In the genomic region with DNA sequence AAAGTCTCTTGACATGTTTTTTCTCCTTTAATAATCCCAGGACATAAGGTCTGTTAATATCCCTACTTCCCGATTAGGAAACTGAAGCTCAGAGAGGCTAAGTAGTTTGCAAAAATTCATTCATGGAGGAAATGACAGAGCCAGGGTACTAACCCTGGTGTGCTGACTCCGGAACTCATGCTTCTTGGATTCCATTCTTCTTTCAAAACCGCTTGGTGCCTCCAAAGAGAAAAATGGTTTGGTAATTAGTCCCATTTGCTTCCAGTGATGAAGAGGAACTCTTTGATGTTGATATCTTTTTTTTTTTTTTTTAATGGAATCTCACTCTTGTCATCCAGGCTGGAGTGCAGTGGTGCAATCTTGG, we compare ENCODE assay signal across 15 cellular contexts.
DNase-seq lines count a peak whose midpoint lies in the region; ATAC-seq and TF ChIP-seq lines count a peak whose summit lies in the region.
"Had no signal": no experiment of that assay in that cellular context is flagged by ENCODE, and none has a peak within 500 bp of the region (broad histone marks: within the 10 kb centered on the region; RNA-seq: fewer than 3 reads in every experiment).

No MANE protein-coding gene starts in this region.

- no peak for DNase-seq in HCT116 (ENCODE audit: low read depth, low spot score)
- DNase-seq in gastrocnemius medialis: no peak
- DNase-seq in dermis blood vessel endothelial cell: no peak
- no peak for DNase-seq in NCI-H2029 treated with DMSO at 0.1 percent for 48 hours (lab: John Stamatoyannopoulos, UW)
- DNase-seq in NK-92 (lab: John Stamatoyannopoulos, UW; ENCODE audit: unreplicated experiment): no peak
- DNase-seq in NCI-H2107 (lab: John Stamatoyannopoulos, UW): no peak
- DNase-seq: AML-193; Kasumi-1; NCI-H2029; NCI-H524 treated with DMSO at 0.1 percent for 48 hours; NK-92 treated with Interleukin-12 subunit alpha and Interleukin-12 subunit beta, amount 100 ng/mL, for 24 hours had no signal

- H3K4me3 ChIP-seq in HCT116 (replicated peaks in 1 of 2; ENCODE audit: low read depth in 1 of 2, low read length in 2 of 2) (no peak overlapping the region), muscle layer of colon (ENCODE audit: low read depth in 1 of 2, low read length in 2 of 2) (no peak overlapping the region), gastrocnemius medialis (no peak overlapping the region)
- H3K4me3 ChIP-seq: A549, HAP-1 had no signal

- H3K4me1 ChIP-seq in HCT116 (ENCODE audit: control insufficient read depth in 1 of 2, insufficient read depth in 2 of 2, low read length in 2 of 2): peaks cover 86 to 87% of the 10 kb centered on the region in 2 experiments
- peaks cover 15% of the 10 kb centered on the region for H3K4me1 ChIP-seq in muscle layer of colon (ENCODE audit: insufficient read depth, low read length)
- H3K4me1 ChIP-seq in gastrocnemius medialis: peaks cover 16 to 41% of the 10 kb centered on the region in 2 donors
- H3K4me1 ChIP-seq: HAP-1 had no signal

- in situ Hi-C loops in gastrocnemius medialis (cut with MboI; ENCODE audit: low sequenced_read_pairs in 4 of 4): no loop called here

- H3K9me3 ChIP-seq in HCT116 (ENCODE audit: control insufficient read depth in 1 of 2, insufficient read depth in 1 of 2, low read depth in 1 of 2, low read length in 2 of 2) (no peaks in the 10 kb centered on the region), muscle layer of colon (ENCODE audit: low read length) (no peaks in the 10 kb centered on the region), gastrocnemius medialis (no peaks in the 10 kb centered on the region)
- H3K9me3 ChIP-seq: A549, HAP-1 had no signal

- RAD21 ChIA-PET in HCT116 (lab: Charles Lee; ENCODE audit: low non-redundant PET in 1 of 2, low total read pairs in 2 of 2, uncharacterized antibody in 2 of 2, unreplicated experiment in 2 of 2): no interaction called here

- BruUV-seq in HCT116 (replicated peaks; lab: Mats Ljungman, UMichigan): no TSS peak

- H2AFZ ChIP-seq in HCT116 (ENCODE audit: low read depth, low read length, poor library complexity, severe bottlenecking): no peak overlapping the region

- TF ChIP-seq CTCF in HCT116 (IDR thresholded peaks at IDR 0.05 in 2 of 3, conservative IDR thresholded peaks at IDR 0.05 in 1 of 3; ENCODE audit: borderline replicate concordance in 1 of 3, insufficient read depth in 1 of 3, low read depth in 2 of 3, low read length in 2 of 3) (no peak), gastrocnemius medialis (IDR thresholded peaks at IDR 0.05 in 4 of 5, conservative IDR thresholded peaks at IDR 0.05 in 1 of 5) (no peak)

- H3K9ac ChIP-seq in HCT116 (ENCODE audit: low read length) (no peak overlapping the region), muscle layer of colon (ENCODE audit: low read length) (no peak overlapping the region)

- H3K27ac ChIP-seq in HCT116 (ENCODE audit: low read depth, low read length) (peak overlapping the region; percentile 94), muscle layer of colon (ENCODE audit: low read depth, low read length) (peak overlapping the region; percentile 53), gastrocnemius medialis (peak overlapping the region in 3 of 4 donors; percentile 27 to 89 (median 48))

- ATAC-seq in HCT116: no peak
- peak; percentile 5; the same call in 1 of the 3 replicates for ATAC-seq in SK-N-SH treated with all-trans-retinoic acid at 6 μM for 48 hours
- no peak for ATAC-seq in gastrocnemius medialis
- ATAC-seq: A549 had no signal

- CTCF ChIA-PET in HCT116 (lab: Charles Lee): no interaction called here

- no peaks in the 10 kb centered on the region for H3K36me3 ChIP-seq in HCT116 (ENCODE audit: control insufficient read depth in 1 of 2, insufficient read depth in 2 of 2, low read length in 2 of 2)
- H3K36me3 ChIP-seq in muscle layer of colon (ENCODE audit: insufficient read depth, low read length): no peaks in the 10 kb centered on the region
- no peaks in the 10 kb centered on the region for H3K36me3 ChIP-seq in gastrocnemius medialis
- H3K36me3 ChIP-seq: HAP-1 had no signal

- intact Hi-C loops in HCT116 (cut with micrococcal nuclease): no loop called here
- intact Hi-C loops in gastrocnemius medialis (cut with DNase I; ENCODE audit: low total_unique reads): no loop called here

- H3K27me3 ChIP-seq in HCT116 (ENCODE audit: insufficient read depth, low read length): no peaks in the 10 kb centered on the region
- no peaks in the 10 kb centered on the region for H3K27me3 ChIP-seq in muscle layer of colon (ENCODE audit: control insufficient read depth in 1 of 2, insufficient read depth in 2 of 2, low read length in 2 of 2)
- no peaks in the 10 kb centered on the region for H3K27me3 ChIP-seq in gastrocnemius medialis

- no peak overlapping the region for H3K4me2 ChIP-seq in HCT116 (ENCODE audit: low read length)
- H3K4me2 ChIP-seq: A549 had no signal

- no peak for TF ChIP-seq POLR2A in HCT116 (IDR thresholded peaks at IDR 0.05; ENCODE audit: borderline replicate concordance, extremely low read depth, insufficient read depth, insufficient read length)
- TF ChIP-seq POLR2A in gastrocnemius medialis (IDR thresholded peaks at IDR 0.05): no peak

- H3K79me2 ChIP-seq in HCT116 (ENCODE audit: insufficient read depth, low read length): peaks cover 71% of the 10 kb centered on the region

- TF ChIP-seq RAD21 in HCT116 (IDR thresholded peaks at IDR 0.05; ENCODE audit: low read depth): no peak

- no peaks in the 10 kb centered on the region for H3K9me2 ChIP-seq in HCT116 (ENCODE audit: insufficient read depth)

- POLR2A ChIA-PET in HCT116 (lab: Charles Lee): interaction anchor here (0.8 kb wide), 1 partner anchor 10 kb away, joined by 4 read pairs; no protein-coding TSS in a partner anchor

- H4K20me1 ChIP-seq in HCT116 (ENCODE audit: insufficient read depth): no peaks in the 10 kb centered on the region

TF ChIP-seq in HCT116, 20 proteins besides CTCF, POLR2A, EP300 and RAD21 (continues in another document):
- no peak for TF ChIP-seq REST (IDR thresholded peaks at IDR 0.05; ENCODE audit: low read depth)
- TF ChIP-seq EZH2phosphoT487 (IDR thresholded peaks at IDR 0.05; ENCODE audit: borderline replicate concordance): no peak
- TF ChIP-seq JUND (IDR thresholded peaks at IDR 0.05): no peak
- TF ChIP-seq TCF7L2 (IDR thresholded peaks at IDR 0.05; ENCODE audit: borderline replicate concordance, extremely low read depth, insufficient read depth, insufficient read length): no peak
- no peak for TF ChIP-seq EZH2 (IDR thresholded peaks at IDR 0.05)
- TF ChIP-seq EGR1 (IDR thresholded peaks at IDR 0.05; ENCODE audit: low read depth): no peak

TF ChIP-seq in SK-N-SH treated with all-trans-retinoic acid at 6 μM for 48 hours, 23 proteins besides CTCF, POLR2A, EP300 and RAD21:
- no peak for TF ChIP-seq ZFP30 (CRISPR knock-in tag; IDR thresholded peaks at IDR 0.05)
- no peak for TF ChIP-seq TSHZ2 (CRISPR knock-in tag; IDR thresholded peaks at IDR 0.05)
